ENCODE assay signal across 25 cellular contexts in the genomic region with DNA sequence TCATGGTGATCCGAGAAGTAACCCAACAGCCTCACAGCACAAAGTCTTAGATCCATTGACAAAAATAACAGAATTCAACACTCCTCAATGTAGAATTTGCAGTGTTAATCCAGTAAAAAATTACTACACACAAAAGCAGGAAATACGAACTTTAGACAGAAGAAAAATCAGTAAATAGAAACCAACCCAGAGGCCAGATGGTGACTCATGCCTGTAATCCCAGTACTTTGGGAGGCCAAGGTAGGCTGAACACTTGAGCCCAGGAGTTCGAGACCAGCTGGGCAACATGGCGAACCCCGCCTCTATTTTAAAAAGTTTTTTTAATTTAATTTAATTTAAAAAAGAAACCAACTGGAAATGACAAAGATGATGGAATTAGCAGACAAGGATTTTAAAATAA. TPM values are rescaled to one million over a fixed set of nuclear protein-coding genes. Genes with fewer than 3 reads are reported as not detected.
DNase-seq lines count a peak whose midpoint lies in the region; ATAC-seq and TF ChIP-seq lines count a peak whose summit lies in the region.
"Had no signal": no experiment of that assay in that cellular context is flagged by ENCODE, and none has a peak within 500 bp of the region (broad histone marks: within the 10 kb centered on the region; RNA-seq: fewer than 3 reads in every experiment).

No MANE protein-coding gene starts in this region.

- H3K27me3 Mint-ChIP-seq in T-helper 17 cell = no peaks in the 10 kb centered on the region
- H3K27me3 Mint-ChIP-seq in activated naive CD4-positive, alpha-beta T cell treated with anti-CD3 and anti-CD28 coated beads for 36 hours (ENCODE audit: low read depth) = peaks cover 7% of the 10 kb centered on the region

- no peak overlapping the region for H3K27ac ChIP-seq in substantia nigra (ENCODE audit: low read depth, low read length, poor library complexity, severe bottlenecking)
- H3K27ac ChIP-seq: ascending aorta, HL-60 had no signal

- H3K36me3 Mint-ChIP-seq in T-helper 17 cell (ENCODE audit: low read depth) = no peaks in the 10 kb centered on the region
- H3K36me3 Mint-ChIP-seq in activated naive CD4-positive, alpha-beta T cell treated with anti-CD3 and anti-CD28 coated beads for 36 hours (ENCODE audit: low read depth) = no peaks in the 10 kb centered on the region
- H3K36me3 Mint-ChIP-seq: activated naive CD8-positive, alpha-beta T cell treated with anti-CD3 and anti-CD28 coated beads for 36 hours had no signal

- H3K9me3 ChIP-seq in T-helper 17 cell (ENCODE audit: control insufficient read depth, low read length, poor library complexity, severe bottlenecking) = no peaks in the 10 kb centered on the region
- H3K9me3 ChIP-seq: ascending aorta had no signal

- peak overlapping the region; percentile 68 for H3K4me3 Mint-ChIP-seq in T-helper 17 cell
- H3K4me3 Mint-ChIP-seq in activated naive CD4-positive, alpha-beta T cell treated with anti-CD3 and anti-CD28 coated beads for 36 hours = no peak overlapping the region
- H3K4me3 Mint-ChIP-seq: activated CD4-positive, alpha-beta memory T cell treated with anti-CD3 and anti-CD28 coated beads, Interleukin-2, amount 10 ng/mL, durations not matched to agents 7 days and 5 days; activated naive CD8-positive, alpha-beta T cell treated with anti-CD3 and anti-CD28 coated beads for 36 hours; nephron had no signal

- DNase-seq in A172 (ENCODE audit: low spot score) (peak; percentile 13), H4 (ENCODE audit: low spot score) (peak; percentile 26), T-helper 17 cell (no peak), fibroblast of pulmonary artery (ENCODE audit: low read depth) (peak; percentile 8), Right ventricle myocardium superior (no peak), substantia nigra (lab: John Stamatoyannopoulos, UW) (no peak)
- no peak for DNase-seq in activated naive CD4-positive, alpha-beta T cell treated with anti-CD3 and anti-CD28 coated beads for 36 hours
- DNase-seq: activated CD4-positive, alpha-beta memory T cell treated with anti-CD3 and anti-CD28 coated beads, Interleukin-2, amount 10 ng/mL, durations not matched to agents 7 days and 5 days; activated CD4-positive, alpha-beta T cell treated with anti-CD3 and anti-CD28 coated beads for 1 hour; activated effector memory CD4-positive, alpha-beta T cell treated with Interleukin-2 at 50 U/mL for 16 hours; activated naive CD8-positive, alpha-beta T cell treated with anti-CD3 and anti-CD28 coated beads for 36 hours; caudate nucleus; CD4-positive, alpha-beta memory T cell; kidney; NCI-H1105 treated with DMSO at 0.1 percent for 48 hours; NCI-H1930; NCI-H526; retina; stimulated activated CD4-positive, alpha-beta T cell treated with anti-CD3 and anti-CD28 coated beads, Interleukin-1b, Interleukin-23, amount 100 ng/mL, for 48 hours had no signal

- CTCF ChIA-PET in activated naive CD4-positive, alpha-beta T cell treated with anti-CD3 and anti-CD28 coated beads for 36 hours (lab: Charles Lee) = interaction anchor here (0.6 kb wide), 1 partner anchor 39 kb away, joined by 3 read pairs; no protein-coding TSS in a partner anchor

- ATAC-seq in T-helper 17 cell (no peak), HG03520 (IDR thresholded peaks at IDR 0.05; ENCODE audit: unreplicated experiment) (no peak), Right ventricle myocardium superior (ENCODE audit: poor library complexity) (no peak)
- ATAC-seq: Panc1 had no signal

- peaks cover 28% of the 10 kb centered on the region for H3K4me1 Mint-ChIP-seq in T-helper 17 cell
- H3K4me1 Mint-ChIP-seq in activated naive CD4-positive, alpha-beta T cell treated with anti-CD3 and anti-CD28 coated beads for 36 hours (ENCODE audit: low read depth) = peaks cover 19% of the 10 kb centered on the region
- H3K4me1 Mint-ChIP-seq: nephron had no signal

- no peak for TF ChIP-seq CTCF in fibroblast of pulmonary artery (IDR thresholded peaks at IDR 0.05; ENCODE audit: low read length, missing control alignments)

- H3K27ac Mint-ChIP-seq in T-helper 17 cell = no peak overlapping the region
- H3K27ac Mint-ChIP-seq in activated naive CD4-positive, alpha-beta T cell treated with anti-CD3 and anti-CD28 coated beads for 36 hours = no peak overlapping the region
- H3K27ac Mint-ChIP-seq: activated CD4-positive, alpha-beta memory T cell treated with anti-CD3 and anti-CD28 coated beads, Interleukin-2, amount 10 ng/mL, durations not matched to agents 7 days and 5 days; activated naive CD8-positive, alpha-beta T cell treated with anti-CD3 and anti-CD28 coated beads for 36 hours; nephron had no signal

- H3K4me3 ChIP-seq in fibroblast of pulmonary artery (replicated peaks; ENCODE audit: low read depth, low read length) = no peak overlapping the region
- H3K4me3 ChIP-seq: ascending aorta, smooth muscle cell had no signal

- H3K9me3 Mint-ChIP-seq in activated naive CD4-positive, alpha-beta T cell treated with anti-CD3 and anti-CD28 coated beads for 36 hours = no peaks in the 10 kb centered on the region
- H3K9me3 Mint-ChIP-seq: activated CD4-positive, alpha-beta memory T cell treated with anti-CD3 and anti-CD28 coated beads, Interleukin-2, amount 10 ng/mL, durations not matched to agents 7 days and 5 days; activated naive CD8-positive, alpha-beta T cell treated with anti-CD3 and anti-CD28 coated beads for 36 hours; nephron had no signal

- intact Hi-C loops in Right ventricle myocardium superior (cut with DNase I) = no loop called here
- intact Hi-C loops in activated naive CD4-positive, alpha-beta T cell treated with anti-CD3 and anti-CD28 coated beads for 36 hours (cut with micrococcal nuclease) = no loop called here

RNA-seq across cellular contexts. Expression of a gene that starts 36.1 kb away (rescaled TPM):
- 171 and 237 TPM in 2 replicates for total RNA-seq in A172 (2014; rRNA removed; shearing (Covaris generic))
- 165 and 187 TPM in 2 replicates for total RNA-seq in H4 (2014; rRNA removed; shearing (Covaris generic))
- total RNA-seq in T-helper 17 cell (100 to 1,000 TPM in 1 of 2 donors, 10 to 100 TPM in 1; 85.2 to 104 TPM), Right ventricle myocardium superior (59.8 TPM)
- total RNA-seq in activated naive CD4-positive, alpha-beta T cell treated with anti-CD3 and anti-CD28 coated beads for 36 hours = 10 to 100 TPM; 68.4 to 71.2 TPM

Comparison
In these comparisons a context has a peak if more than half of its experiments do, and no peak if none do; other contexts are left out.
1. DNase-seq: peak in A172 (single experiment), H4 (single experiment) and fibroblast of pulmonary artery (single experiment); none in T-helper 17 cell (0 of 3), Right ventricle myocardium superior (single experiment), activated naive CD4-positive, alpha-beta T cell treated with anti-CD3 and anti-CD28 coated beads for 36 hours (single experiment) and substantia nigra (0 of 49).